Comparison of ENCODE assay signal across 1 cellular context in genomic region chr3:117893638-117894037, GRCh38.
TF ChIP-seq lines count a peak whose summit lies in the region.

No MANE protein-coding gene starts in this region.

TF ChIP-seq in WTC11, 78 proteins besides CTCF, POLR2A, EP300 and RAD21 (continued from another document):
- no peak for TF ChIP-seq ARID4B (CRISPR knock-in tag; IDR thresholded peaks at IDR 0.05; ENCODE audit: borderline replicate concordance)
- no peak for TF ChIP-seq CBFB (CRISPR knock-in tag; IDR thresholded peaks at IDR 0.05; ENCODE audit: low read depth)
- no peak for TF ChIP-seq CDX4 (CRISPR knock-in tag; IDR thresholded peaks at IDR 0.05; ENCODE audit: borderline replicate concordance)
- no peak for TF ChIP-seq IRF2 (CRISPR knock-in tag; IDR thresholded peaks at IDR 0.05; ENCODE audit: borderline replicate concordance, low read depth)
- no peak for TF ChIP-seq ZBTB43 (CRISPR knock-in tag; IDR thresholded peaks at IDR 0.05)
